ENCODE assay signal across 8 cellular contexts in the genomic region with DNA sequence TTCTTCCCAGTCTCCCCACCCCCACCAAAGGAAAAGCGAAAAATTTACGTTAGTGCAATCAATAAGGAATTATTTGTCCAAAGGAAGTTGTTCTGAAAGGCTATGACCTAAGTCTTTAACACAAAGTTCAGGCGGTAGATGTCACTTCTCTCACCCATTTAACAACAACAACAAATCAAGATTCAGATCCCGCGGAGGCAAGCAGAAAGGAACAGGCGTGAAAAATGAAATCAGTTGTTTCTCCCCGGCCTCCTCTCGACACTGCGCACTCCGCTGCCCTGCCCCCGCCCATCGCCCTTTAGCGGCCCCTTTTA. TPM values are rescaled to one million over a fixed set of nuclear protein-coding genes. Genes with fewer than 3 reads are reported as not detected.
DNase-seq lines count a peak whose midpoint lies in the region; ATAC-seq and TF ChIP-seq lines count a peak whose summit lies in the region.

No MANE protein-coding gene starts in this region.

- H3K4me1 Mint-ChIP-seq in T-helper 2 cell treated with Interferon-gamma antibody and Interleukin-4, amounts not matched to agents 5 μg/mL and 100 μg/mL, for 36 hours (ENCODE audit: low read depth): peaks cover 7% of the 10 kb centered on the region

- ATAC-seq in GM19328 (IDR thresholded peaks at IDR 0.05; ENCODE audit: unreplicated experiment) (peak; percentile 30), sciatic nerve (peak; percentile 72)

- H3K27me3 Mint-ChIP-seq in T-helper 2 cell treated with Interferon-gamma antibody and Interleukin-4, amounts not matched to agents 5 μg/mL and 100 μg/mL, for 36 hours (ENCODE audit: low read depth): peaks cover 58% of the 10 kb centered on the region

- H3K4me3 Mint-ChIP-seq in T-helper 2 cell treated with Interferon-gamma antibody and Interleukin-4, amounts not matched to agents 5 μg/mL and 100 μg/mL, for 36 hours: peak overlapping the region; percentile 87

- peaks cover 3% of the 10 kb centered on the region for H3K36me3 Mint-ChIP-seq in T-helper 2 cell treated with Interferon-gamma antibody and Interleukin-4, amounts not matched to agents 5 μg/mL and 100 μg/mL, for 36 hours (ENCODE audit: low read depth)

- no peak overlapping the region for H3K27ac Mint-ChIP-seq in T-helper 2 cell treated with Interferon-gamma antibody and Interleukin-4, amounts not matched to agents 5 μg/mL and 100 μg/mL, for 36 hours

- H3K4me3 ChIP-seq in AG10803 (ENCODE audit: low read length) (peak overlapping the region; percentile 87), foreskin fibroblast (ENCODE audit: low read depth in 1 of 2, low read length in 2 of 2) (peak overlapping the region; percentile 78 to 89)

- DNase-seq in AG10803 (ENCODE audit: low read depth) (no peak), foreskin fibroblast (peak in 1 of 2 donors; percentile 0), sciatic nerve (ENCODE audit: low spot score) (peak; percentile 80), mesenteric fat pad (ENCODE audit: low spot score) (no peak), A172 (ENCODE audit: low spot score) (no peak), middle frontal gyrus (ENCODE audit: extremely low spot score, low spot score) (no peak)
- DNase-seq in T-helper 2 cell treated with Interferon-gamma antibody and Interleukin-4, amounts not matched to agents 5 μg/mL and 100 μg/mL, for 36 hours (ENCODE audit: low spot score): peak; percentile 33

- no peaks in the 10 kb centered on the region for H3K9me3 Mint-ChIP-seq in T-helper 2 cell treated with Interferon-gamma antibody and Interleukin-4, amounts not matched to agents 5 μg/mL and 100 μg/mL, for 36 hours

- intact Hi-C loops in sciatic nerve (cut with DNase I): no loop called here

- TF ChIP-seq CTCF in AG10803 (conservative IDR thresholded peaks at IDR 0.05; ENCODE audit: low read length) (no peak), foreskin fibroblast (IDR thresholded peaks at IDR 0.05; ENCODE audit: low read depth, low read length) (no peak)

RNA-seq across cellular contexts. Expression of a gene that starts 1.4 kb away (rescaled TPM):
- total RNA-seq in sciatic nerve (18.2 TPM), mesenteric fat pad (15.4 TPM)
- 19.8 and 22.7 TPM in 2 replicates for total RNA-seq in A172 (2014; rRNA removed; shearing (Covaris generic))

Comparison
In these comparisons a context has a peak if more than half of its experiments do, and no peak if none do; other contexts are left out.
1. DNase-seq: peak in T-helper 2 cell treated with Interferon-gamma antibody and Interleukin-4, amounts not matched to agents 5 μg/mL and 100 μg/mL, for 36 hours (single experiment) and sciatic nerve (single experiment); none in AG10803 (single experiment), mesenteric fat pad (single experiment), A172 (single experiment) and middle frontal gyrus (single experiment).